1 cellular context compared by ENCODE assay signal in the genomic region with DNA sequence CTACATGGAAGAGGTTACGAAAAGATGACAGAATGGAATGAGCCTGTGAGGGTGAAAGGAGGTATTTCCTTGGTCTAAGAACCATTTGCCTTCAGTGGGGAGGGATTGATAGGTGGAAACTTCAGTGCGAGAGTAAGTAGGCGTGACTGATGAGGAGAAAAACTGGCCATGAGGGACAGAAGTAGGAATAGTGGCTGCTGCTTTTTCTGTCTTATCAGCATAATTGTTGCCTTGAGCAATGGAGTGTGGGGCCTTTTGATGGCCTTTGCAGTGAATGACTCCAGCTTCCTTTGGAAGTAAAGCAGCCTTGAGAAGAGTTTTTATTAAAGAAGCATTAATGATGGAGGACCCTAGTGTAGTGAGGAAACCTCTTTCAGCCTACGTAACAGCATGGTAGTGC.
TF ChIP-seq lines count a peak whose summit lies in the region.

No MANE protein-coding gene starts in this region.

TF ChIP-seq in HepG2, 621 proteins besides CTCF, POLR2A, EP300 and RAD21:
- TF ChIP-seq, protein P1, sequence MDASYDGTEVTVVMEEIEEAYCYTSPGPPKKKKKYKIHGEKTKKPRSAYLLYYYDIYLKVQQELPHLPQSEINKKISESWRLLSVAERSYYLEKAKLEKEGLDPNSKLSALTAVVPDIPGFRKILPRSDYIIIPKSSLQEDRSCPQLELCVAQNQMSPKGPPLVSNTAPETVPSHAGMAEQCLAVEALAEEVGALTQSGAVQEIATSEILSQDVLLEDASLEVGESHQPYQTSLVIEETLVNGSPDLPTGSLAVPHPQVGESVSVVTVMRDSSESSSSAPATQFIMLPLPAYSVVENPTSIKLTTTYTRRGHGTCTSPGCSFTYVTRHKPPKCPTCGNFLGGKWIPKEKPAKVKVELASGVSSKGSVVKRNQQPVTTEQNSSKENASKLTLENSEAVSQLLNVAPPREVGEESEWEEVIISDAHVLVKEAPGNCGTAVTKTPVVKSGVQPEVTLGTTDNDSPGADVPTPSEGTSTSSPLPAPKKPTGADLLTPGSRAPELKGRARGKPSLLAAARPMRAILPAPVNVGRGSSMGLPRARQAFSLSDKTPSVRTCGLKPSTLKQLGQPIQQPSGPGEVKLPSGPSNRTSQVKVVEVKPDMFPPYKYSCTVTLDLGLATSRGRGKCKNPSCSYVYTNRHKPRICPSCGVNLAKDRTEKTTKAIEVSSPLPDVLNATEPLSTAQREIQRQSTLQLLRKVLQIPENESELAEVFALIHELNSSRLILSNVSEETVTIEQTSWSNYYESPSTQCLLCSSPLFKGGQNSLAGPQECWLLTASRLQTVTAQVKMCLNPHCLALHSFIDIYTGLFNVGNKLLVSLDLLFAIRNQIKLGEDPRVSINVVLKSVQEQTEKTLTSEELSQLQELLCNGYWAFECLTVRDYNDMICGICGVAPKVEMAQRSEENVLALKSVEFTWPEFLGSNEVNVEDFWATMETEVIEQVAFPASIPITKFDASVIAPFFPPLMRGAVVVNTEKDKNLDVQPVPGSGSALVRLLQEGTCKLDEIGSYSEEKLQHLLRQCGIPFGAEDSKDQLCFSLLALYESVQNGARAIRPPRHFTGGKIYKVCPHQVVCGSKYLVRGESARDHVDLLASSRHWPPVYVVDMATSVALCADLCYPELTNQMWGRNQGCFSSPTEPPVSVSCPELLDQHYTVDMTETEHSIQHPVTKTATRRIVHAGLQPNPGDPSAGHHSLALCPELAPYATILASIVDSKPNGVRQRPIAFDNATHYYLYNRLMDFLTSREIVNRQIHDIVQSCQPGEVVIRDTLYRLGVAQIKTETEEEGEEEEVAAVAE (CRISPR knock-in tag; IDR thresholded peaks at IDR 0.05; ENCODE audit: borderline replicate concordance): no peak
- TF ChIP-seq MAFK (conservative IDR thresholded peaks at IDR 0.05 in 1 of 2, IDR thresholded peaks at IDR 0.05 in 1 of 2; ENCODE audit: low read length in 2 of 2) (peak; percentile 86 to 89), MAFF (IDR thresholded peaks at IDR 0.05; ENCODE audit: low read depth, low read length) (peak; percentile 87), KMT2A (CRISPR knock-in tag; IDR thresholded peaks at IDR 0.05) (no peak)
TF ChIP-seq in HepG2: peak in this region for 2.
